In genomic region chr17:7474767-7475166, GRCh38 we compare ENCODE assay signal across 10 cellular contexts. TPM values are rescaled to one million over a fixed set of nuclear protein-coding genes. Genes with fewer than 3 reads are reported as not detected.
DNase-seq lines count a peak whose midpoint lies in the region; ATAC-seq and TF ChIP-seq lines count a peak whose summit lies in the region.
"Not testable (repeated sequence)": the region's sequence is repeated elsewhere in the genome, so short reads cannot be mapped to it uniquely, and the experiment has no call there.
"Had no signal": no experiment of that assay in that cellular context is flagged by ENCODE, and none has a peak within 500 bp of the region (broad histone marks: within the 10 kb centered on the region; RNA-seq: fewer than 3 reads in every experiment).

No MANE protein-coding gene starts in this region.

- H2BK5ac ChIP-seq in trophoblast cell (ENCODE audit: low read depth, low read length, poor library complexity), result not testable (repeated sequence)

- not testable (repeated sequence) for H3K27me3 ChIP-seq in right atrium auricular region; right lobe of liver; trophoblast cell (ENCODE audit: insufficient read depth, low read length); spleen (replicated peaks in 1 of 7); upper lobe of left lung

- peaks cover 12% of the 10 kb centered on the region for H3K79me2 ChIP-seq in trophoblast cell (ENCODE audit: control insufficient read depth, insufficient read depth, low read length, poor library complexity)

- TF ChIP-seq POLR2A in right lobe of liver (IDR thresholded peaks at IDR 0.05); spleen (IDR thresholded peaks at IDR 0.05); upper lobe of left lung (IDR thresholded peaks at IDR 0.05): not testable (repeated sequence)

- not testable (repeated sequence) for H3K36me3 Mint-ChIP-seq in CD14-positive monocyte

- H3K4me2 ChIP-seq in trophoblast cell (ENCODE audit: low read length), result not testable (repeated sequence)

- H4K91ac ChIP-seq in trophoblast cell (ENCODE audit: low read depth, low read length), result not testable (repeated sequence)

- 79% methylated on average over 2 of the region's 8 CpGs for WGBS in right lobe of liver (ENCODE audit: insufficient coverage, low coverage, low lambda C conversion rate, missing lambda C conversion rate)
- WGBS in trophoblast cell (ENCODE audit: extremely low coverage, insufficient coverage, insufficient read length), result no CpG with 5 or more reads among the region's 8 CpGs
- 60 to 89% (median 88%) methylated on average over 7 to 8 of the region's 8 CpGs for WGBS in spleen, 5 donors
- 44 to 73% methylated on average over 7 to 8 of the region's 8 CpGs for WGBS in upper lobe of left lung, 2 donors

- H4K12ac ChIP-seq in trophoblast cell (ENCODE audit: low read depth, low read length), result not testable (repeated sequence)

- not testable (repeated sequence) for DNase-seq in CD14-positive monocyte (ENCODE audit: low spot score); RWPE1 (ENCODE audit: low spot score); epithelial cell of prostate (ENCODE audit: low read depth, low spot score); right atrium auricular region (ENCODE audit: low spot score); spleen
- DNase-seq in right lobe of liver (peak; percentile 72 to 82 (median 78)), trophoblast cell (peak; percentile 58 to 71), upper lobe of left lung (peak in 1 of 2 donors; percentile 81)

- not testable (repeated sequence) for H3K9me3 ChIP-seq in right atrium auricular region; right lobe of liver; trophoblast cell (ENCODE audit: insufficient read depth, low read depth, low read length); spleen; upper lobe of left lung

- H4K8ac ChIP-seq in trophoblast cell (ENCODE audit: low read depth, low read length), result not testable (repeated sequence)

- H3K18ac ChIP-seq in trophoblast cell (ENCODE audit: low read length), result not testable (repeated sequence)

- H3K4me1 ChIP-seq in right atrium auricular region (peaks cover 0 to 66% of the 10 kb centered on the region in 2 donors), right lobe of liver (peaks cover 0 to 27% (median 9%) of the 10 kb centered on the region in 4 donors), trophoblast cell (ENCODE audit: control insufficient read depth in 1 of 2, insufficient read depth in 2 of 2, low read length in 2 of 2) (peaks cover 30 to 36% of the 10 kb centered on the region in 2 experiments), spleen (peaks cover 38 to 95% (median 69%) of the 10 kb centered on the region in 6 donors), upper lobe of left lung (peaks cover 39 to 77% (median 49%) of the 10 kb centered on the region in 4 donors)

- peak in 3 of 4 donors; percentile 8 to 13 (median 8) for ATAC-seq in right lobe of liver
- ATAC-seq in upper lobe of left lung (ENCODE audit: low FRiP score in 2 of 2), result not testable (repeated sequence)

- H2BK12ac ChIP-seq in trophoblast cell (ENCODE audit: low read length), result not testable (repeated sequence)

- H3K36me3 ChIP-seq in right atrium auricular region; right lobe of liver; trophoblast cell (ENCODE audit: control insufficient read depth in 1 of 2, insufficient read depth in 2 of 2, low read length in 2 of 2); spleen; upper lobe of left lung: not testable (repeated sequence)

- peaks cover 14% of the 10 kb centered on the region for H3K79me1 ChIP-seq in trophoblast cell (ENCODE audit: low read length)

- H2AFZ ChIP-seq in trophoblast cell (ENCODE audit: insufficient read depth, low read length, poor library complexity), result not testable (repeated sequence)

- H3K4me3 ChIP-seq in right atrium auricular region; right lobe of liver; trophoblast cell (ENCODE audit: low read depth, low read length); spleen; upper lobe of left lung: not testable (repeated sequence)

- POLR2A ChIA-PET in RWPE1 (lab: Yijun Ruan, JAX; ENCODE audit: low non-redundant PET), result interaction anchor here (0.6 to 0.7 kb wide), 2 partner anchors 74 to 114 kb away, joined by 7 to 15 read pairs; no protein-coding TSS in a partner anchor

- not testable (repeated sequence) for H3K9ac ChIP-seq in trophoblast cell (ENCODE audit: low read length)

- H3K9me3 Mint-ChIP-seq in CD14-positive monocyte, result not testable (repeated sequence)

- not testable (repeated sequence) for H3K14ac ChIP-seq in trophoblast cell (ENCODE audit: low read length)

- not testable (repeated sequence) for H3K27me3 Mint-ChIP-seq in CD14-positive monocyte (ENCODE audit: low read depth in 3 of 3)

- TF ChIP-seq EP300 in upper lobe of left lung (IDR thresholded peaks at IDR 0.05), result not testable (repeated sequence)

- not testable (repeated sequence) for H2AK5ac ChIP-seq in trophoblast cell (ENCODE audit: low read length)

- H3K4me3 Mint-ChIP-seq in CD14-positive monocyte, result not testable (repeated sequence)

- peak overlapping the region in 4 of 7 donors; percentile 45 to 88 (median 59) for H3K27ac Mint-ChIP-seq in CD14-positive monocyte

- not testable (repeated sequence) for H3K23ac ChIP-seq in trophoblast cell (ENCODE audit: low read length)

- not testable (repeated sequence) for H3K4ac ChIP-seq in trophoblast cell (ENCODE audit: low read depth, low read length)

- H2BK120ac ChIP-seq in trophoblast cell (ENCODE audit: insufficient read depth, low read length, poor library complexity), result not testable (repeated sequence)

- intact Hi-C loops in CD14-positive monocyte (cut with micrococcal nuclease); right lobe of liver (cut with DNase I); spleen (cut with DNase I; ENCODE audit: low total_unique reads): not testable (repeated sequence)

- CTCF ChIA-PET in RWPE1 (lab: Yijun Ruan, JAX), result interaction anchor here (0.6 to 4.0 kb wide), 3 partner anchors 12 to 38 kb away, joined by 3 to 19 read pairs (median 5); partner anchors contain the start of gene CHRNB1

- not testable (repeated sequence) for TF ChIP-seq CTCF in CD14-positive monocyte (IDR thresholded peaks at IDR 0.05); RWPE1 (conservative IDR thresholded peaks at IDR 0.05; ENCODE audit: low read depth); right atrium auricular region (IDR thresholded peaks at IDR 0.05); right lobe of liver (IDR thresholded peaks at IDR 0.05); spleen (IDR thresholded peaks at IDR 0.05 in 8 of 11, conservative IDR thresholded peaks at IDR 0.05 in 3 of 11); upper lobe of left lung (IDR thresholded peaks at IDR 0.05)

- H3K27ac ChIP-seq in RWPE1 (peak overlapping the region; percentile 99), epithelial cell of prostate (peak overlapping the region; percentile 95), right atrium auricular region (peak overlapping the region; percentile 100), spleen (peak overlapping the region in 5 of 8 donors; percentile 74 to 100 (median 99)), upper lobe of left lung (peak overlapping the region; percentile 24 to 98 (median 97))
- H3K27ac ChIP-seq in right lobe of liver; trophoblast cell (ENCODE audit: low read depth, low read length): not testable (repeated sequence)

- H3K4me1 Mint-ChIP-seq in CD14-positive monocyte, result peaks cover 52% of the 10 kb centered on the region

RNA-seq across cellular contexts. Expression of gene ZBTB4, which starts 4.7 kb away (rescaled TPM):
- polyA plus RNA-seq in CD14-positive monocyte (1 to 10 TPM; 3.4 to 4.4 TPM), spleen (10 to 100 TPM; 10.5 to 23.7 (median 12.3) TPM)
- total RNA-seq in right atrium auricular region (10 to 100 TPM; 50.5 to 67.3 TPM), right lobe of liver (10 to 100 TPM in 1 of 6 experiments, 1 to 10 TPM in 5; 5.7 to 10.5 (median 7.9) TPM), spleen (10 to 100 TPM; 38.7 to 68.8 (median 46.5) TPM), upper lobe of left lung (10 to 100 TPM; 54.4 to 90.1 (median 74.2) TPM)
- polyA plus RNA-seq in trophoblast cell (2013), result 15.7 and 16.2 TPM in 2 replicates

RNA-seq across cellular contexts. Expression of gene SLC35G6, which starts 6.5 kb away (rescaled TPM):
- not detected for polyA plus RNA-seq in CD14-positive monocyte
- not detected for total RNA-seq in right atrium auricular region
- total RNA-seq in right lobe of liver, result not detected
- not detected in 2 replicates for polyA plus RNA-seq in trophoblast cell (2013)
- not detected for total RNA-seq in spleen
- under 1 TPM in 1 of 3 donors, not detected in 2; 0.13 TPM for polyA plus RNA-seq in spleen
- not detected for total RNA-seq in upper lobe of left lung
- total RNA-seq: G401, H1 had no signal

RNA-seq across cellular contexts. Expression of gene POLR2A, which starts 9.4 kb away (rescaled TPM):
- 10 to 100 TPM; 12.1 to 25.4 TPM for polyA plus RNA-seq in CD14-positive monocyte
- 10 to 100 TPM; 28.4 to 41.2 TPM for total RNA-seq in right atrium auricular region
- 10 to 100 TPM; 36.1 to 49.9 (median 46.0) TPM for total RNA-seq in right lobe of liver
- 70.0 and 71.9 TPM in 2 replicates for polyA plus RNA-seq in trophoblast cell (2013)
- total RNA-seq in spleen, result 100 to 1,000 TPM; 108 to 196 (median 173) TPM
- polyA plus RNA-seq in spleen, result 10 to 100 TPM in 1 of 3 donors, 1 to 10 TPM in 2; 8.2 to 26.0 (median 8.8) TPM
- total RNA-seq in upper lobe of left lung, result 100 to 1,000 TPM in 4 of 6 donors, 10 to 100 TPM in 2; 79.5 to 139 (median 112) TPM

RNA-seq across cellular contexts. Expression of gene CHRNB1, which starts 29.9 kb away (rescaled TPM):
- polyA plus RNA-seq in CD14-positive monocyte (10 to 100 TPM; 14.7 to 15.7 TPM), spleen (10 to 100 TPM in 2 of 3 donors, 1 to 10 TPM in 1; 7.3 to 12.4 (median 11.1) TPM)
- total RNA-seq in right atrium auricular region (10 to 100 TPM; 15.8 to 19.0 TPM), right lobe of liver (10 to 100 TPM in 2 of 6 experiments, 1 to 10 TPM in 4; 6.0 to 12.3 (median 8.2) TPM), spleen (10 to 100 TPM in 5 of 7 donors, 1 to 10 TPM in 2; 7.3 to 12.9 (median 11.4) TPM), upper lobe of left lung (10 to 100 TPM in 1 of 6 donors, 1 to 10 TPM in 5; 1.9 to 11.5 (median 7.0) TPM)
- 12.8 and 13.9 TPM in 2 replicates for polyA plus RNA-seq in trophoblast cell (2013)

RNA-seq across cellular contexts. Expression of gene FGF11, which starts 35.5 kb away (rescaled TPM):
- polyA plus RNA-seq in CD14-positive monocyte (not detected), spleen (1 to 10 TPM; 1.5 to 3.5 (median 2.0) TPM)
- total RNA-seq in right atrium auricular region (10 to 100 TPM; 18.6 to 20.9 TPM), right lobe of liver (under 1 TPM in 5 of 6 experiments, not detected in 1; 0.37 to 0.84 (median 0.68) TPM), spleen (1 to 10 TPM; 1.0 to 5.5 (median 3.2) TPM), upper lobe of left lung (1 to 10 TPM in 2 of 6 donors, under 1 TPM in 3, not detected in 1; 0.15 to 2.0 (median 0.57) TPM)
- polyA plus RNA-seq in trophoblast cell (2013), result 6.4 and 6.9 TPM in 2 replicates
